10 cellular contexts compared by ENCODE assay signal in genomic region chr9:70403618-70404025, GRCh38. TPM values are rescaled to one million over a fixed set of nuclear protein-coding genes. Genes with fewer than 3 reads are reported as not detected.
A peak's percentile ranks its signal among the peaks of the same experiment; 100 is the strongest.
DNase-seq lines count a peak whose midpoint lies in the region; ATAC-seq and TF ChIP-seq lines count a peak whose summit lies in the region.
"Had no signal": no experiment of that assay in that cellular context is flagged by ENCODE, and none has a peak within 500 bp of the region (broad histone marks: within the 10 kb centered on the region; RNA-seq: fewer than 3 reads in every experiment).

No MANE protein-coding gene starts in this region.

- TF ChIP-seq CTCF in fibroblast of the aortic adventitia (IDR thresholded peaks at IDR 0.05; ENCODE audit: insufficient read depth, low read length) = no peak
- TF ChIP-seq CTCF in gastrocnemius medialis (IDR thresholded peaks at IDR 0.05 in 4 of 5, conservative IDR thresholded peaks at IDR 0.05 in 1 of 5) = no peak

- no peaks in the 10 kb centered on the region for H3K9me3 ChIP-seq in CD4-positive, CD25-positive, alpha-beta regulatory T cell (ENCODE audit: control insufficient read depth in 2 of 2, low read length in 2 of 2)
- H3K9me3 ChIP-seq in gastrocnemius medialis = no peaks in the 10 kb centered on the region

- H3K27ac Mint-ChIP-seq in CD4-positive, CD25-positive, alpha-beta regulatory T cell = peak overlapping the region in 2 of 3 donors; percentile 18 to 71
- H3K27ac Mint-ChIP-seq in activated T-helper 17 cell treated with anti-CD3 and anti-CD28 coated beads, Interleukin-2, amount 50 U/mL, for 72 hours = peak overlapping the region; percentile 33
- H3K27ac Mint-ChIP-seq in stimulated activated naive B cell treated with anti-CD40 and anti-IgM and Interleukin-4, amounts not matched to agents 10 μg/mL and 1 μg/mL and 100 μg/mL, for 72 hours = no peak overlapping the region

- H3K27me3 ChIP-seq in CD4-positive, CD25-positive, alpha-beta regulatory T cell (ENCODE audit: control insufficient read depth, insufficient read depth, low read length) = no peaks in the 10 kb centered on the region
- no peaks in the 10 kb centered on the region for H3K27me3 ChIP-seq in gastrocnemius medialis

- peaks cover 49% of the 10 kb centered on the region for H3K4me1 ChIP-seq in CD4-positive, CD25-positive, alpha-beta regulatory T cell (ENCODE audit: control insufficient read depth, insufficient read depth, low read length, poor library complexity, severe bottlenecking)
- H3K4me1 ChIP-seq in gastrocnemius medialis = peaks cover 100% of the 10 kb centered on the region in 2 donors

- H3K4me3 ChIP-seq in CD4-positive, CD25-positive, alpha-beta regulatory T cell (ENCODE audit: low read depth, low read length) = no peak overlapping the region
- H3K4me3 ChIP-seq in fibroblast of the aortic adventitia (ENCODE audit: low read depth, low read length) = no peak overlapping the region
- peak overlapping the region; percentile 30 to 98 (median 42) for H3K4me3 ChIP-seq in gastrocnemius medialis

- H3K4me1 Mint-ChIP-seq in CD4-positive, CD25-positive, alpha-beta regulatory T cell = peaks cover 12 to 90% (median 77%) of the 10 kb centered on the region in 4 donors
- peaks cover 62% of the 10 kb centered on the region for H3K4me1 Mint-ChIP-seq in activated T-helper 17 cell treated with anti-CD3 and anti-CD28 coated beads, Interleukin-2, amount 50 U/mL, for 72 hours
- peaks cover 36 to 67% of the 10 kb centered on the region in 2 donors for H3K4me1 Mint-ChIP-seq in stimulated activated naive B cell treated with anti-CD40 and anti-IgM and Interleukin-4, amounts not matched to agents 10 μg/mL and 1 μg/mL and 100 μg/mL, for 72 hours

- H3K27ac ChIP-seq in CD4-positive, CD25-positive, alpha-beta regulatory T cell (ENCODE audit: insufficient read depth, low read length, poor library complexity, severe bottlenecking) = no peak overlapping the region
- peak overlapping the region; percentile 78 to 100 (median 86) for H3K27ac ChIP-seq in gastrocnemius medialis

- no peak for ATAC-seq in CD4-positive, CD25-positive, alpha-beta regulatory T cell (ENCODE audit: low read depth in 2 of 2)
- no peak for ATAC-seq in activated T-helper 17 cell treated with anti-CD3 and anti-CD28 coated beads, Interleukin-2, amount 50 U/mL, for 72 hours (replicated peaks)
- ATAC-seq in gastrocnemius medialis (peak in 1 of 2 donors; percentile 4), GM21723 (IDR thresholded peaks at IDR 0.05; ENCODE audit: unreplicated experiment) (no peak)
- no peak for ATAC-seq in stimulated activated naive B cell treated with anti-CD40 and anti-IgM and Interleukin-4, amounts not matched to agents 10 μg/mL and 1 μg/mL and 100 μg/mL, for 72 hours (replicated peaks)

- no peaks in the 10 kb centered on the region for H3K36me3 Mint-ChIP-seq in CD4-positive, CD25-positive, alpha-beta regulatory T cell
- H3K36me3 Mint-ChIP-seq in activated T-helper 17 cell treated with anti-CD3 and anti-CD28 coated beads, Interleukin-2, amount 50 U/mL, for 72 hours (ENCODE audit: low read depth) = peaks cover 24% of the 10 kb centered on the region
- H3K36me3 Mint-ChIP-seq in stimulated activated naive B cell treated with anti-CD40 and anti-IgM and Interleukin-4, amounts not matched to agents 10 μg/mL and 1 μg/mL and 100 μg/mL, for 72 hours = no peaks in the 10 kb centered on the region

- no peaks in the 10 kb centered on the region for H3K9me3 Mint-ChIP-seq in CD4-positive, CD25-positive, alpha-beta regulatory T cell
- H3K9me3 Mint-ChIP-seq in activated T-helper 17 cell treated with anti-CD3 and anti-CD28 coated beads, Interleukin-2, amount 50 U/mL, for 72 hours = no peaks in the 10 kb centered on the region
- no peaks in the 10 kb centered on the region for H3K9me3 Mint-ChIP-seq in stimulated activated naive B cell treated with anti-CD40 and anti-IgM and Interleukin-4, amounts not matched to agents 10 μg/mL and 1 μg/mL and 100 μg/mL, for 72 hours

- DNase-seq in CD4-positive, CD25-positive, alpha-beta regulatory T cell = no peak
- DNase-seq in fibroblast of the aortic adventitia (ENCODE audit: low read depth) (peak; percentile 89), gastrocnemius medialis (no peak), CD1c-positive myeloid dendritic cell (ENCODE audit: extremely low spot score) (no peak), NCI-H510A (lab: John Stamatoyannopoulos, UW) (no peak)
- no peak for DNase-seq in stimulated activated naive B cell treated with anti-CD40 and anti-IgM and Interleukin-4, amounts not matched to agents 10 μg/mL and 1 μg/mL and 100 μg/mL, for 72 hours
- DNase-seq: NCI-H146, T-helper 2 cell had no signal

- in situ Hi-C loops in gastrocnemius medialis (cut with MboI; ENCODE audit: low sequenced_read_pairs in 4 of 4) = loop anchor here in 1 of 4 donors (10.0 kb wide), 1 partner anchor 201 kb away; no protein-coding TSS in a partner anchor

- no peak for TF ChIP-seq POLR2A in gastrocnemius medialis (IDR thresholded peaks at IDR 0.05)

- H3K4me3 Mint-ChIP-seq in CD4-positive, CD25-positive, alpha-beta regulatory T cell = peak overlapping the region in 1 of 4 donors; percentile 19
- H3K4me3 Mint-ChIP-seq in activated T-helper 17 cell treated with anti-CD3 and anti-CD28 coated beads, Interleukin-2, amount 50 U/mL, for 72 hours = no peak overlapping the region
- no peak overlapping the region for H3K4me3 Mint-ChIP-seq in stimulated activated naive B cell treated with anti-CD40 and anti-IgM and Interleukin-4, amounts not matched to agents 10 μg/mL and 1 μg/mL and 100 μg/mL, for 72 hours

- intact Hi-C loops in gastrocnemius medialis (cut with DNase I; ENCODE audit: low total_unique reads) = loop anchor here (5.0 kb wide), 1 partner anchor 51 kb away; no protein-coding TSS in a partner anchor

- no peaks in the 10 kb centered on the region for H3K27me3 Mint-ChIP-seq in CD4-positive, CD25-positive, alpha-beta regulatory T cell
- H3K27me3 Mint-ChIP-seq in activated T-helper 17 cell treated with anti-CD3 and anti-CD28 coated beads, Interleukin-2, amount 50 U/mL, for 72 hours = no peaks in the 10 kb centered on the region
- no peaks in the 10 kb centered on the region for H3K27me3 Mint-ChIP-seq in stimulated activated naive B cell treated with anti-CD40 and anti-IgM and Interleukin-4, amounts not matched to agents 10 μg/mL and 1 μg/mL and 100 μg/mL, for 72 hours

- peaks cover 2% of the 10 kb centered on the region for H3K36me3 ChIP-seq in CD4-positive, CD25-positive, alpha-beta regulatory T cell (ENCODE audit: control insufficient read depth, insufficient read depth, low read length)
- H3K36me3 ChIP-seq in gastrocnemius medialis = no peaks in the 10 kb centered on the region

RNA-seq across cellular contexts. Expression of gene KLF9, which starts 10.8 kb away (rescaled TPM):
- 86.7 TPM for total RNA-seq in CD4-positive, CD25-positive, alpha-beta regulatory T cell
- 1 to 10 TPM; 1.4 to 3.7 (median 3.0) TPM for polyA plus RNA-seq in CD4-positive, CD25-positive, alpha-beta regulatory T cell
- 10 to 100 TPM in 1 of 2 donors, 1 to 10 TPM in 1; 9.1 to 19.0 TPM for total RNA-seq in activated T-helper 17 cell treated with anti-CD3 and anti-CD28 coated beads, Interleukin-2, amount 50 U/mL, for 72 hours
- total RNA-seq in fibroblast of the aortic adventitia (ENCODE audit: low replicate concordance) (30.4 and 30.8 TPM in 2 replicates), gastrocnemius medialis (100 to 1,000 TPM; 122 to 174 (median 169) TPM)

Comparison
In these comparisons a context has a peak if more than half of its experiments do, and no peak if none do; other contexts are left out.
1. H3K4me3 ChIP-seq: peak in gastrocnemius medialis (4 of 4); none in CD4-positive, CD25-positive, alpha-beta regulatory T cell (single experiment) and fibroblast of the aortic adventitia (single experiment).